In the genomic region with DNA sequence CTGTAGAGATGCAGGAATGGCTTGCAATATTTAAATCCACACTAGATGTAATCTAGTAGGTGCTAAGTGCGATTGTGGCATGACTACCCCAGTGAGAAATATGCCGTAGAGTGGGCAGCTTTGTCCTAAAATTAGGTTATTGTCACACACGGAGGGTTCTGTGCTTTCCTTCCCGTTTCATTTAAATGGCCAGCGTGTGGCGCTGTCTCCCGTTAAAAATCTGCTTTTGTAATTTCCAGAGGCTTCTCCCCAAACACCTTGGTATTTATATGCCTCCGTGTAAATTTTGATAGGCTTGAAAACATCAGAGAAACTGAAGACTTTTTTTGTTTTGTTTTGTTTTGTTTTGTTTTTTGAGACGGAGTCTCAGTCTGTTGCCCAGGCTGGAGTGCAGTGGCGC, we compare ENCODE assay signal across 12 cellular contexts. TPM values are rescaled to one million over a fixed set of nuclear protein-coding genes. Genes with fewer than 3 reads are reported as not detected.
DNase-seq lines count a peak whose midpoint lies in the region; ATAC-seq, FAIRE-seq and TF ChIP-seq lines count a peak whose summit lies in the region.
"Had no signal": no experiment of that assay in that cellular context is flagged by ENCODE, and none has a peak within 500 bp of the region (broad histone marks: within the 10 kb centered on the region; RNA-seq: fewer than 3 reads in every experiment).

No MANE protein-coding gene starts in this region.

- no peak overlapping the region for H3K4me2 ChIP-seq in HepG2 (ENCODE audit: low read depth, low read length)
- H3K4me2 ChIP-seq: PC-9 had no signal

- no peaks in the 10 kb centered on the region for H3K36me3 Mint-ChIP-seq in CD14-positive monocyte
- no peaks in the 10 kb centered on the region for H3K36me3 Mint-ChIP-seq in activated CD4-positive, alpha-beta memory T cell treated with anti-CD3 and anti-CD28 coated beads, Interleukin-2, amount 10 ng/mL, durations not matched to agents 7 days and 5 days (ENCODE audit: low read depth)

- H3K4me1 ChIP-seq in HepG2 (ENCODE audit: insufficient read depth, low read length) (no peaks in the 10 kb centered on the region), ascending aorta (no peaks in the 10 kb centered on the region)
- H3K4me1 ChIP-seq: breast epithelium had no signal

- no peak for DNase-seq in CD14-positive monocyte (ENCODE audit: low spot score)
- DNase-seq in GM20000 (ENCODE audit: low spot score) = peak; percentile 11
- DNase-seq in activated CD4-positive, alpha-beta memory T cell treated with anti-CD3 and anti-CD28 coated beads, Interleukin-2, amount 10 ng/mL, durations not matched to agents 7 days and 5 days = peak; percentile 40
- no peak for DNase-seq in HepG2 (ENCODE audit: low spot score)
- no peak for DNase-seq in ascending aorta (ENCODE audit: low spot score in 2 of 2)
- no peak for DNase-seq in cerebellum (ENCODE audit: low spot score)
- no peak for DNase-seq in DMS153 treated with DMSO at 0.1 percent for 48 hours (lab: John Stamatoyannopoulos, UW; ENCODE audit: unreplicated experiment)
- DNase-seq: DMS153, PC-9 had no signal

- ATAC-seq in HepG2 (peak; percentile 37; the same call in 1 of the 3 replicates), GM18517 (IDR thresholded peaks at IDR 0.05; ENCODE audit: unreplicated experiment) (no peak)

- no peak overlapping the region for H3K27ac Mint-ChIP-seq in CD14-positive monocyte
- H3K27ac Mint-ChIP-seq in activated CD4-positive, alpha-beta memory T cell treated with anti-CD3 and anti-CD28 coated beads, Interleukin-2, amount 10 ng/mL, durations not matched to agents 7 days and 5 days = no peak overlapping the region

- no peaks in the 10 kb centered on the region for H3K79me2 ChIP-seq in HepG2 (ENCODE audit: insufficient read depth, low read length)

- H3K9me3 Mint-ChIP-seq in CD14-positive monocyte = peaks cover 0 to under 1% (median 0%) of the 10 kb centered on the region in 7 donors
- no peaks in the 10 kb centered on the region for H3K9me3 Mint-ChIP-seq in activated CD4-positive, alpha-beta memory T cell treated with anti-CD3 and anti-CD28 coated beads, Interleukin-2, amount 10 ng/mL, durations not matched to agents 7 days and 5 days
- H3K9me3 Mint-ChIP-seq: neural crest cell had no signal

- TF ChIP-seq EP300 in HepG2 (IDR thresholded peaks at IDR 0.05; ENCODE audit: low read depth in 2 of 2, low read length in 2 of 2) (no peak), HepG2 (CRISPR knock-in tag; IDR thresholded peaks at IDR 0.05; ENCODE audit: borderline replicate concordance) (no peak)

- no peaks in the 10 kb centered on the region for H3K27me3 Mint-ChIP-seq in CD14-positive monocyte (ENCODE audit: low read depth in 3 of 3)
- H3K27me3 Mint-ChIP-seq in activated CD4-positive, alpha-beta memory T cell treated with anti-CD3 and anti-CD28 coated beads, Interleukin-2, amount 10 ng/mL, durations not matched to agents 7 days and 5 days = peaks cover under 1% of the 10 kb centered on the region

- no peak overlapping the region for H3K9ac ChIP-seq in HepG2 (ENCODE audit: insufficient read depth, low read depth, low read length)

- POLR2A ChIA-PET in activated CD4-positive, alpha-beta memory T cell treated with anti-CD3 and anti-CD28 coated beads, Interleukin-2, amount 10 ng/mL, durations not matched to agents 7 days and 5 days (lab: Charles Lee) = no interaction called here
- POLR2A ChIA-PET in HepG2 (lab: Yijun Ruan, JAX) = no interaction called here

- WGBS in HepG2 (ENCODE audit: low lambda C conversion rate) = 29% methylated on average over 6 of the region's 10 CpGs

- in situ Hi-C loops in HepG2 (cut with HindIII; ENCODE audit: extremely low pct_ligation_motif_present, low pct_unique_long_range_greater_than_20kb) = no loop called here

- FAIRE-seq in HepG2 (lab: Jason Lieb, UNC) = no peak

- TF ChIP-seq POLR2A in HepG2 (IDR thresholded peaks at IDR 0.05; ENCODE audit: insufficient read depth in 1 of 2, low read depth in 2 of 2, low read length in 2 of 2) = no peak

- H3K9me3 ChIP-seq in HepG2 (ENCODE audit: low read length) (no peaks in the 10 kb centered on the region), ascending aorta (no peaks in the 10 kb centered on the region)
- H3K9me3 ChIP-seq: breast epithelium had no signal

- no peaks in the 10 kb centered on the region for H4K20me1 ChIP-seq in HepG2 (ENCODE audit: insufficient read depth, low read length)

- no peak overlapping the region for H2AFZ ChIP-seq in HepG2 (ENCODE audit: low read length)
- H2AFZ ChIP-seq: PC-9 had no signal

- H3K27me3 ChIP-seq in HepG2 (ENCODE audit: control insufficient read depth in 1 of 2, insufficient read depth in 2 of 2, low read length in 2 of 2) = no peaks in the 10 kb centered on the region
- no peaks in the 10 kb centered on the region for H3K27me3 ChIP-seq in ascending aorta
- H3K27me3 ChIP-seq: breast epithelium had no signal

- BruUV-seq in HepG2 (replicated peaks; lab: Mats Ljungman, UMichigan) = no TSS peak

- H3K4me1 Mint-ChIP-seq in CD14-positive monocyte = no peaks in the 10 kb centered on the region
- H3K4me1 Mint-ChIP-seq in activated CD4-positive, alpha-beta memory T cell treated with anti-CD3 and anti-CD28 coated beads, Interleukin-2, amount 10 ng/mL, durations not matched to agents 7 days and 5 days = no peaks in the 10 kb centered on the region
- H3K4me1 Mint-ChIP-seq: neural crest cell had no signal

- no peaks in the 10 kb centered on the region for H3K36me3 ChIP-seq in HepG2 (replicated peaks in 1 of 2; ENCODE audit: control insufficient read depth in 1 of 2, insufficient read depth in 2 of 2, low read length in 2 of 2)
- H3K36me3 ChIP-seq in ascending aorta = no peaks in the 10 kb centered on the region
- H3K36me3 ChIP-seq: breast epithelium had no signal

- H3K4me3 ChIP-seq in HepG2 (replicated peaks in 1 of 3; ENCODE audit: insufficient read depth in 1 of 3, low read depth in 2 of 3, low read length in 3 of 3) (no peak overlapping the region), ascending aorta (no peak overlapping the region)
- H3K4me3 ChIP-seq: breast epithelium, PC-9 had no signal

- CTCF ChIA-PET in activated CD4-positive, alpha-beta memory T cell treated with anti-CD3 and anti-CD28 coated beads, Interleukin-2, amount 10 ng/mL, durations not matched to agents 7 days and 5 days (lab: Charles Lee) = interaction anchor here (0.7 to 1.5 kb wide), 3 partner anchors 11 to 121 kb away, joined by 3 to 4 read pairs (median 3); no protein-coding TSS in a partner anchor
- CTCF ChIA-PET in HepG2 (lab: Yijun Ruan, JAX; ENCODE audit: low intra/inter-chr PET ratio, low total read pairs) = no interaction called here

- peak; percentile 65 for TF ChIP-seq CTCF in CD14-positive monocyte (IDR thresholded peaks at IDR 0.05)
- peak; percentile 35 for TF ChIP-seq CTCF in GM20000 (IDR thresholded peaks at IDR 0.05; ENCODE audit: extremely low read depth, missing control alignments)
- TF ChIP-seq CTCF in HepG2 (CRISPR knock-in tag; IDR thresholded peaks at IDR 0.05) = peak; percentile 47
- TF ChIP-seq CTCF in ascending aorta (IDR thresholded peaks at IDR 0.05) = no peak

- H3K4me3 Mint-ChIP-seq in CD14-positive monocyte = no peak overlapping the region
- no peak overlapping the region for H3K4me3 Mint-ChIP-seq in activated CD4-positive, alpha-beta memory T cell treated with anti-CD3 and anti-CD28 coated beads, Interleukin-2, amount 10 ng/mL, durations not matched to agents 7 days and 5 days
- H3K4me3 Mint-ChIP-seq: neural crest cell had no signal

- intact Hi-C loops in CD14-positive monocyte (cut with micrococcal nuclease) (no loop called here), HepG2 (cut with micrococcal nuclease; ENCODE audit: unreplicated experiment) (loop anchor here (10.0 kb wide), 1 partner anchor 1726 kb away; no protein-coding TSS in a partner anchor), ascending aorta (cut with DNase I) (no loop called here)

- H3K27ac ChIP-seq in HepG2 (ENCODE audit: extremely low read length, insufficient read depth, low read length) = no peak overlapping the region
- no peak overlapping the region for H3K27ac ChIP-seq in ascending aorta
- H3K27ac ChIP-seq: breast epithelium, PC-9 had no signal

- TF ChIP-seq RAD21 in HepG2 (CRISPR knock-in tag; IDR thresholded peaks at IDR 0.05) = no peak

TF ChIP-seq in HepG2, 621 proteins besides CTCF, POLR2A, EP300 and RAD21 (continues in another document):
- TF ChIP-seq SMC3 (IDR thresholded peaks at IDR 0.05; ENCODE audit: low read length) (peak; percentile 11; the same call in 1 of the 2 replicates), STAG1 (CRISPR knock-in tag; IDR thresholded peaks at IDR 0.05) (peak; percentile 60), PHF21A (CRISPR knock-in tag; IDR thresholded peaks at IDR 0.05) (no peak), TAF15 (IDR thresholded peaks at IDR 0.05; ENCODE audit: low read depth, low read length, poor library complexity, severe bottlenecking) (no peak)

RNA-seq across cellular contexts. Expression of gene TMSB4Y, which starts 34.9 kb away (rescaled TPM):
- not detected for polyA plus RNA-seq in CD14-positive monocyte
- 1 to 10 TPM in 1 of 2 experiments, under 1 TPM in 1; 0.88 to 1.2 TPM for total RNA-seq in activated CD4-positive, alpha-beta memory T cell treated with anti-CD3 and anti-CD28 coated beads, Interleukin-2, amount 10 ng/mL, durations not matched to agents 7 days and 5 days
- 0.49 and 0.87 TPM in 2 replicates for total RNA-seq in HepG2 (2016; rRNA removed; fragmentation: Illumina TruSeq; extraction: Trizol)
- total RNA-seq in HepG2 (2016; cell fraction: cytosol; rRNA removed; fragmentation: Illumina TruSeq; extraction: Trizol; ENCODE audit: low read depth) = 0.20 and 0.35 TPM in 2 replicates
- total RNA-seq in HepG2 (2016; cell fraction: insoluble cytoplasmic fraction; rRNA removed; fragmentation: Illumina TruSeq; extraction: Trizol) = 0.46 and 0.52 TPM in 2 replicates
- 0.62 and 0.87 TPM in 2 replicates for total RNA-seq in HepG2 (2016; cell fraction: membrane; rRNA removed; fragmentation: Illumina TruSeq; extraction: Trizol)
- total RNA-seq in HepG2 (2016; cell fraction: nucleus; rRNA removed; fragmentation: Illumina TruSeq; extraction: Trizol) = 0.37 and 0.66 TPM in 2 replicates
- 0.13 and 0.15 TPM in 2 replicates for polyA plus RNA-seq in HepG2 (2011; rRNA removed)
- polyA plus RNA-seq in HepG2 (2011; cell fraction: cytosol; rRNA removed) = 0.13 and 0.15 TPM in 2 replicates
- 0.14 TPM in 1 of 2 replicates, not detected in the other for polyA plus RNA-seq in HepG2 (2011; cell fraction: nucleus; rRNA removed)
- polyA plus RNA-seq in HepG2 (2012) = 0.11 TPM in 1 of 2 replicates, not detected in the other
- polyA plus RNA-seq in HepG2 (2016; cell fraction: cytosol; fragmentation: Illumina TruSeq; extraction: Trizol; ENCODE audit: low read depth) = 0.29 and 0.33 TPM in 2 replicates
- 0.75 and 0.85 TPM in 2 replicates for polyA plus RNA-seq in HepG2 (2016; cell fraction: insoluble cytoplasmic fraction; fragmentation: Illumina TruSeq; extraction: Trizol; ENCODE audit: low read depth)
- polyA plus RNA-seq in HepG2 (2016; cell fraction: membrane; fragmentation: Illumina TruSeq; extraction: Trizol; ENCODE audit: low read depth) = 0.47 and 0.57 TPM in 2 replicates
- polyA plus RNA-seq in HepG2 (2016; cell fraction: nucleus; fragmentation: Illumina TruSeq; extraction: Trizol; ENCODE audit: insufficient read depth, low read depth) = 0.28 and 0.66 TPM in 2 replicates
- 0.14 TPM in 1 of 2 replicates, not detected in the other for polyA minus RNA-seq in HepG2 (2011; rRNA and poly(A)+ RNA removed; ENCODE audit: low replicate concordance)
- not detected in 2 replicates for polyA minus RNA-seq in HepG2 (2011; cell fraction: cytosol; rRNA and poly(A)+ RNA removed)
- 0.64 and 0.99 TPM in 2 replicates for polyA minus RNA-seq in HepG2 (2011; cell fraction: nucleus; rRNA and poly(A)+ RNA removed)
- not detected for total RNA-seq in ascending aorta
- total RNA-seq in cerebellum = not detected
- total RNA-seq: neural crest cell, PC-9 had no signal

Comparison
In these comparisons a context has a peak if more than half of its experiments do, and no peak if none do; other contexts are left out.
1. DNase-seq: peak in GM20000 (single experiment) and activated CD4-positive, alpha-beta memory T cell treated with anti-CD3 and anti-CD28 coated beads, Interleukin-2, amount 10 ng/mL, durations not matched to agents 7 days and 5 days (single experiment); none in CD14-positive monocyte (single experiment), HepG2 (single experiment), ascending aorta (0 of 2), cerebellum (single experiment) and DMS153 treated with DMSO at 0.1 percent for 48 hours (single experiment).
2. CTCF ChIP-seq: peak in CD14-positive monocyte (single experiment), GM20000 (single experiment) and HepG2 (single experiment); none in ascending aorta (0 of 3).